ENCODE assay signal across 19 cellular contexts in the genomic region with DNA sequence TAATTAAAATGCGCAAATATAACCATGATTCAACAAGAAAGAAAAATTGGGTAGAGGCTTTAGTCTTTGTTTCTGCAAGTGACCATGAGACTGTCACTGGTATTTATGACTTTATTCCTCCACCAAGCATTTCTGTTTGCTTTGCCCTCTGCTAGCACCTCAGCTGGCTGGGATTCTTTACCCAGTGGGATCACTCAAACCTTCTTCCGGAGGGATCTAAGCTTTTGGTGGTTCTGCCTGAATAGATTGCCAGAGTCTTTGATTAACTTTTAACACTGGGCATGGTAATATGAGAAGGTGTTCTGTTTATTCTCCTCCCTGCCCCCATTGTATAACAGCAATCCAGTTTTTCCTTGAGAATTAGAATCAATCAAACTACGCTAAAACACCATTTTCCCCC.
"Had no signal": no experiment of that assay in that cellular context is flagged by ENCODE, and none has a peak within 500 bp of the region (broad histone marks: within the 10 kb centered on the region; RNA-seq: fewer than 3 reads in every experiment).

No MANE protein-coding gene starts in this region.

- H3K27ac ChIP-seq: foreskin keratinocyte, left ventricle myocardium inferior, lower lobe of right lung, tibial artery, upper lobe of left lung, uterus had no signal

- H3K27me3 ChIP-seq: foreskin keratinocyte, tibial artery, upper lobe of left lung, uterus had no signal

- H3K4me2 ChIP-seq: smooth muscle cell had no signal

- DNase-seq: cerebellar nuclear complex; dermis blood vessel endothelial cell; endodermal cell; erythroblast; foreskin keratinocyte; left ventricle myocardium inferior; lower lobe of right lung; naive B cell; posterior cingulate gyrus; right cardiac atrium; stimulated activated CD4-positive, alpha-beta T cell treated with anti-CD3 and anti-CD28 coated beads, Interleukin-4, amount 100 ng/mL, for 1 hour; stimulated activated CD8-positive, alpha-beta memory T cell treated with anti-CD3 and anti-CD28 coated beads, Interleukin-4, amount 100 ng/mL, for 48 hours; stimulated activated naive CD8-positive, alpha-beta T cell treated with anti-CD3 and anti-CD28 coated beads, Interleukin-15, Interleukin-2, amounts not matched to agents 100 U/mL and 50 U/mL, for 24 hours; tibial artery; upper lobe of left lung; uterus had no signal

- H3K27me3 Mint-ChIP-seq: memory B cell, naive B cell had no signal

- H3K4me1 ChIP-seq: foreskin keratinocyte, left ventricle myocardium inferior, lower lobe of right lung, tibial artery, upper lobe of left lung, uterus had no signal

- H3K36me3 ChIP-seq: left ventricle myocardium inferior, lower lobe of right lung, tibial artery, upper lobe of left lung, uterus had no signal

- H3K4me3 ChIP-seq: left ventricle myocardium inferior, lower lobe of right lung, smooth muscle cell, tibial artery, upper lobe of left lung, uterus had no signal

- ATAC-seq: foreskin keratinocyte; lower lobe of right lung; right cardiac atrium; stimulated activated naive CD8-positive, alpha-beta T cell treated with anti-CD3 and anti-CD28 coated beads, Interleukin-15, Interleukin-2, amounts not matched to agents 100 U/mL and 50 U/mL, for 24 hours had no signal

- H3K36me3 Mint-ChIP-seq: memory B cell; naive B cell; stimulated activated effector memory CD8-positive, alpha-beta T cell treated with anti-CD3 and anti-CD28 coated beads, Interleukin-12 subunit alpha, Interleukin-12 subunit beta, amount 100 ng/mL, for 72 hours had no signal

- H3K27ac Mint-ChIP-seq: endodermal cell; memory B cell; naive B cell; stimulated activated effector memory CD8-positive, alpha-beta T cell treated with anti-CD3 and anti-CD28 coated beads, Interleukin-12 subunit alpha, Interleukin-12 subunit beta, amount 100 ng/mL, for 72 hours had no signal

- H3K4me1 Mint-ChIP-seq: memory B cell; naive B cell; stimulated activated effector memory CD8-positive, alpha-beta T cell treated with anti-CD3 and anti-CD28 coated beads, Interleukin-12 subunit alpha, Interleukin-12 subunit beta, amount 100 ng/mL, for 72 hours had no signal

- H3K9me3 Mint-ChIP-seq: endodermal cell; stimulated activated effector memory CD8-positive, alpha-beta T cell treated with anti-CD3 and anti-CD28 coated beads, Interleukin-12 subunit alpha, Interleukin-12 subunit beta, amount 100 ng/mL, for 72 hours had no signal

- H3K4me3 Mint-ChIP-seq: endodermal cell; memory B cell; naive B cell; stimulated activated effector memory CD8-positive, alpha-beta T cell treated with anti-CD3 and anti-CD28 coated beads, Interleukin-12 subunit alpha, Interleukin-12 subunit beta, amount 100 ng/mL, for 72 hours had no signal
